ENCODE assay signal across 9 cellular contexts in genomic region chr1:22141948-22142314, GRCh38. TPM values are rescaled to one million over a fixed set of nuclear protein-coding genes. Genes with fewer than 3 reads are reported as not detected.
A peak's percentile ranks its signal among the peaks of the same experiment; 100 is the strongest.
DNase-seq lines count a peak whose midpoint lies in the region; ATAC-seq, FAIRE-seq and TF ChIP-seq lines count a peak whose summit lies in the region.
"Had no signal": no experiment of that assay in that cellular context is flagged by ENCODE, and none has a peak within 500 bp of the region (broad histone marks: within the 10 kb centered on the region; RNA-seq: fewer than 3 reads in every experiment).

No MANE protein-coding gene starts in this region.

- H3K27ac Mint-ChIP-seq in astrocyte (ENCODE audit: unreplicated experiment): no peak overlapping the region
- H3K27ac Mint-ChIP-seq in stimulated activated memory B cell treated with anti-CD40 and anti-IgM and Interleukin-4, amounts not matched to agents 10 μg/mL and 1 μg/mL and 100 μg/mL, for 72 hours: no peak overlapping the region

- peaks cover 22% of the 10 kb centered on the region for H3K4me1 Mint-ChIP-seq in astrocyte (ENCODE audit: low read depth, unreplicated experiment)
- H3K4me1 Mint-ChIP-seq in stimulated activated memory B cell treated with anti-CD40 and anti-IgM and Interleukin-4, amounts not matched to agents 10 μg/mL and 1 μg/mL and 100 μg/mL, for 72 hours: peaks cover 32% of the 10 kb centered on the region

- ATAC-seq in left colon: peak; percentile 3
- ATAC-seq in stimulated activated memory B cell treated with anti-CD40 and anti-IgM and Interleukin-4, amounts not matched to agents 10 μg/mL and 1 μg/mL and 100 μg/mL, for 72 hours: no peak

- TF ChIP-seq CTCF in astrocyte (IDR thresholded peaks at IDR 0.05; ENCODE audit: insufficient read depth, low read depth, low read length): no peak

- H3K27me3 ChIP-seq in astrocyte (ENCODE audit: insufficient read depth, low read length): peaks cover 55% of the 10 kb centered on the region

- H3K36me3 Mint-ChIP-seq in astrocyte (ENCODE audit: low read depth, unreplicated experiment): peaks cover 13% of the 10 kb centered on the region
- no peaks in the 10 kb centered on the region for H3K36me3 Mint-ChIP-seq in stimulated activated memory B cell treated with anti-CD40 and anti-IgM and Interleukin-4, amounts not matched to agents 10 μg/mL and 1 μg/mL and 100 μg/mL, for 72 hours

- no peak overlapping the region for H3K27ac ChIP-seq in astrocyte (ENCODE audit: low read depth, low read length)

- H3K36me3 ChIP-seq in astrocyte (ENCODE audit: insufficient read depth, low read length): no peaks in the 10 kb centered on the region

- peaks cover 39% of the 10 kb centered on the region for H3K27me3 Mint-ChIP-seq in astrocyte (ENCODE audit: low read depth, unreplicated experiment)
- peaks cover 39% of the 10 kb centered on the region for H3K27me3 Mint-ChIP-seq in stimulated activated memory B cell treated with anti-CD40 and anti-IgM and Interleukin-4, amounts not matched to agents 10 μg/mL and 1 μg/mL and 100 μg/mL, for 72 hours

- H3K4me3 Mint-ChIP-seq in astrocyte (ENCODE audit: unreplicated experiment): peak overlapping the region; percentile 76
- peak overlapping the region; percentile 39 for H3K4me3 Mint-ChIP-seq in stimulated activated memory B cell treated with anti-CD40 and anti-IgM and Interleukin-4, amounts not matched to agents 10 μg/mL and 1 μg/mL and 100 μg/mL, for 72 hours

- no peaks in the 10 kb centered on the region for H3K9me3 Mint-ChIP-seq in astrocyte (ENCODE audit: unreplicated experiment)
- H3K9me3 Mint-ChIP-seq in stimulated activated memory B cell treated with anti-CD40 and anti-IgM and Interleukin-4, amounts not matched to agents 10 μg/mL and 1 μg/mL and 100 μg/mL, for 72 hours: no peaks in the 10 kb centered on the region

- no peaks in the 10 kb centered on the region for H3K9me3 ChIP-seq in astrocyte (ENCODE audit: insufficient read depth, low read depth, low read length)

- H3K4me3 ChIP-seq in astrocyte (ENCODE audit: insufficient read depth, low read depth, low read length): peak overlapping the region; percentile 17

- H3K9ac ChIP-seq in astrocyte (ENCODE audit: low read length): no peak overlapping the region

- no peak overlapping the region for H2AFZ ChIP-seq in astrocyte (ENCODE audit: low read depth, low read length)

- H3K79me2 ChIP-seq in astrocyte (ENCODE audit: insufficient read depth, low read length): no peaks in the 10 kb centered on the region

- DNase-seq in NCI-H1417 (lab: John Stamatoyannopoulos, UW): peak in 2 of 3 experiments; percentile 58 to 68
- DNase-seq in NCI-H1417 treated with DMSO at 0.1 percent for 48 hours (lab: John Stamatoyannopoulos, UW): no peak
- DNase-seq in astrocyte (ENCODE audit: low read depth): no peak
- no peak for DNase-seq in left colon
- no peak for DNase-seq in glomerular visceral epithelial cell (ENCODE audit: extremely low spot score)
- no peak for DNase-seq in SKM-1 (lab: John Stamatoyannopoulos, UW; ENCODE audit: unreplicated experiment)
- no peak for DNase-seq in medulla oblongata (ENCODE audit: extremely low spot score)

- peaks cover 50% of the 10 kb centered on the region for H4K20me1 ChIP-seq in astrocyte (ENCODE audit: insufficient read depth, low read length)

- FAIRE-seq in astrocyte (lab: Jason Lieb, UNC): no peak
- FAIRE-seq: A204.1 had no signal

- intact Hi-C loops in left colon (cut with DNase I, micrococcal nuclease): no loop called here

- peak overlapping the region; percentile 77 for H3K4me2 ChIP-seq in astrocyte (ENCODE audit: low read length)

- H3K4me1 ChIP-seq in astrocyte (ENCODE audit: insufficient read depth, low read length): peaks cover 16% of the 10 kb centered on the region

RNA-seq across cellular contexts. Expression of gene WNT4, which starts 1.0 kb away (rescaled TPM):
- total RNA-seq in astrocyte (0.91 and 1.2 TPM in 2 replicates), left colon (1 to 10 TPM; 2.5 to 3.1 TPM)

Comparison
In these comparisons a context has a peak if more than half of its experiments do, and no peak if none do; other contexts are left out.
1. DNase-seq: peak in NCI-H1417 (2 of 3); none in NCI-H1417 treated with DMSO at 0.1 percent for 48 hours (single experiment), astrocyte (single experiment), left colon (0 of 2), glomerular visceral epithelial cell (single experiment), SKM-1 (single experiment) and medulla oblongata (single experiment).